In the genomic region with DNA sequence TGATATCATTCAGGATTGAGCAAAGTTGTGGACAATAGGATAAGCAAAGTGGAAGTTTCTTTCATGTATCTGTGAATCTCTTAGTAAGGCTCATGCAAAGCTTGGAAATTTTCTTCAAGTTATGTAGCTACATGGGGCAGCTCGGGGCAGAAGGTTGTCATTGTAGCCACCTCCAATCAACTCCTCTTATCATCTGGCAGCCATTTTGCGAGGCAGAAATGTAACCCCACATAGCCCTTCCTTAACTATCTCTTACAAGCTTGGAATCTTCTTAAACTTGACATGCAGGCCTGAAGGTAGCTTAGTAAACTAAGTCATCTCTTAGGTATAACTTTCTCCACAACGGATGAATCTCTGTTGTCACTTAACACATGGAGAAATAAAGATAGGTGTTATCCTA, we compare ENCODE assay signal across 33 cellular contexts.
"Had no signal": no experiment of that assay in that cellular context is flagged by ENCODE, and none has a peak within 500 bp of the region (broad histone marks: within the 10 kb centered on the region; RNA-seq: fewer than 3 reads in every experiment).

No MANE protein-coding gene starts in this region.

- H3K27me3 ChIP-seq: brain microvascular endothelial cell, dorsolateral prefrontal cortex, esophagus muscularis mucosa, foreskin keratinocyte, gastrocnemius medialis had no signal

- H3K4me1 Mint-ChIP-seq: activated B cell treated with CpG ODN at 0.5 μM for 24 hours; activated T-helper 17 cell treated with anti-CD3 and anti-CD28 coated beads, Interleukin-2, amount 50 U/mL, for 72 hours; central memory CD8-positive, alpha-beta T cell; T-helper 17 cell had no signal

- H3K36me3 ChIP-seq: brain microvascular endothelial cell, esophagus muscularis mucosa, gastrocnemius medialis, WERI-Rb-1 had no signal

- H3K27ac Mint-ChIP-seq: activated B cell treated with CpG ODN at 0.5 μM for 24 hours; activated CD8-positive, alpha-beta T cell treated with anti-CD3 and anti-CD28 coated beads for 36 hours; activated naive CD8-positive, alpha-beta T cell; activated T-helper 17 cell treated with anti-CD3 and anti-CD28 coated beads, Interleukin-2, amount 50 U/mL, for 72 hours; dendritic cell treated with granulocyte-macrophage colony-stimulating factor and Interleukin-4, amounts not matched to agents 40 ng/mL and 50 ng/mL, for 4 days; endodermal cell; T-helper 17 cell; T-helper 2 cell treated with Interferon-gamma antibody and Interleukin-4, amounts not matched to agents 5 μg/mL and 100 μg/mL, for 36 hours had no signal

- ATAC-seq: activated CD4-positive, CD25-positive, alpha-beta regulatory T cell treated with anti-CD3 and anti-CD28 coated beads, Interleukin-2, amount 50 U/mL, for 24 hours; activated CD8-positive, alpha-beta T cell treated with anti-CD3 and anti-CD28 coated beads for 36 hours; activated T-cell treated with anti-CD3 and anti-CD28 coated beads, Interleukin-2, amount 50 U/mL, for 4 hours; activated T-helper 17 cell treated with anti-CD3 and anti-CD28 coated beads, Interleukin-2, amount 50 U/mL, for 72 hours; foreskin keratinocyte; gastrocnemius medialis; T-helper 17 cell had no signal

- H3K27me3 Mint-ChIP-seq: activated B cell treated with CpG ODN at 0.5 μM for 24 hours; activated CD8-positive, alpha-beta T cell treated with anti-CD3 and anti-CD28 coated beads for 36 hours; activated naive CD8-positive, alpha-beta T cell; activated T-helper 17 cell treated with anti-CD3 and anti-CD28 coated beads, Interleukin-2, amount 50 U/mL, for 72 hours; central memory CD8-positive, alpha-beta T cell; dendritic cell treated with granulocyte-macrophage colony-stimulating factor and Interleukin-4, amounts not matched to agents 40 ng/mL and 50 ng/mL, for 4 days; T-helper 17 cell had no signal

- H3K4me1 ChIP-seq: foreskin keratinocyte, gastrocnemius medialis had no signal

- H3K36me3 Mint-ChIP-seq: activated naive CD8-positive, alpha-beta T cell had no signal

- H3K27ac ChIP-seq: coronary artery, dorsolateral prefrontal cortex, esophagus muscularis mucosa, foreskin keratinocyte, gastrocnemius medialis, WERI-Rb-1 had no signal

- DNase-seq: activated B cell treated with CpG ODN at 0.5 μM for 24 hours; activated CD4-positive, alpha-beta T cell treated with anti-CD3 and anti-CD28 coated beads for 48 hours; activated CD4-positive, alpha-beta T cell treated with anti-CD3 and anti-CD28 coated beads, Interleukin-2, amount 50 U/mL, for 1 hour; activated CD4-positive, alpha-beta T cell treated with anti-CD3 and anti-CD28 coated beads, Interleukin-2, amount 50 U/mL, for 48 hours; activated CD8-positive, alpha-beta memory T cell treated with anti-CD3 and anti-CD28 coated beads for 24 hours; activated CD8-positive, alpha-beta T cell treated with anti-CD3 and anti-CD28 coated beads for 36 hours; activated effector memory CD4-positive, alpha-beta T cell treated with Interleukin-2 at 50 U/mL for 16 hours; activated gamma-delta T cell treated with Interleukin-2 at 50 U/mL for 16 hours; activated naive CD4-positive, alpha-beta T cell treated with anti-CD3 and anti-CD28 coated beads, Interleukin-2, amount 50 U/mL, for 16 hours; activated naive CD4-positive, alpha-beta T cell treated with Interleukin-2 at 50 U/mL for 16 hours; activated T-cell treated with anti-CD3 and anti-CD28 coated beads, Interleukin-2, amount 50 U/mL, for 4 hours; amniotic stem cell; anterior cingulate cortex; brain microvascular endothelial cell; dorsolateral prefrontal cortex; effector memory CD4-positive, alpha-beta T cell; endodermal cell; erythroblast; foreskin keratinocyte; gastrocnemius medialis; glutamatergic neuron; T-helper 1 cell; T-helper 17 cell; T1000; WERI-Rb-1 had no signal

- H3K9me3 ChIP-seq: gastrocnemius medialis had no signal

- H3K4me3 Mint-ChIP-seq: activated B cell treated with CpG ODN at 0.5 μM for 24 hours; activated CD8-positive, alpha-beta T cell treated with anti-CD3 and anti-CD28 coated beads for 36 hours; activated naive CD8-positive, alpha-beta T cell; activated T-cell treated with anti-CD3 and anti-CD28 coated beads, Interleukin-2, amount 50 U/mL, for 4 hours; activated T-helper 17 cell treated with anti-CD3 and anti-CD28 coated beads, Interleukin-2, amount 50 U/mL, for 72 hours; central memory CD8-positive, alpha-beta T cell; dendritic cell treated with granulocyte-macrophage colony-stimulating factor and Interleukin-4, amounts not matched to agents 40 ng/mL and 50 ng/mL, for 4 days; endodermal cell; T-helper 17 cell; T-helper 2 cell treated with Interferon-gamma antibody and Interleukin-4, amounts not matched to agents 5 μg/mL and 100 μg/mL, for 36 hours had no signal

- H3K4me3 ChIP-seq: coronary artery, dorsolateral prefrontal cortex, esophagus muscularis mucosa, gastrocnemius medialis had no signal
